In the genomic region with DNA sequence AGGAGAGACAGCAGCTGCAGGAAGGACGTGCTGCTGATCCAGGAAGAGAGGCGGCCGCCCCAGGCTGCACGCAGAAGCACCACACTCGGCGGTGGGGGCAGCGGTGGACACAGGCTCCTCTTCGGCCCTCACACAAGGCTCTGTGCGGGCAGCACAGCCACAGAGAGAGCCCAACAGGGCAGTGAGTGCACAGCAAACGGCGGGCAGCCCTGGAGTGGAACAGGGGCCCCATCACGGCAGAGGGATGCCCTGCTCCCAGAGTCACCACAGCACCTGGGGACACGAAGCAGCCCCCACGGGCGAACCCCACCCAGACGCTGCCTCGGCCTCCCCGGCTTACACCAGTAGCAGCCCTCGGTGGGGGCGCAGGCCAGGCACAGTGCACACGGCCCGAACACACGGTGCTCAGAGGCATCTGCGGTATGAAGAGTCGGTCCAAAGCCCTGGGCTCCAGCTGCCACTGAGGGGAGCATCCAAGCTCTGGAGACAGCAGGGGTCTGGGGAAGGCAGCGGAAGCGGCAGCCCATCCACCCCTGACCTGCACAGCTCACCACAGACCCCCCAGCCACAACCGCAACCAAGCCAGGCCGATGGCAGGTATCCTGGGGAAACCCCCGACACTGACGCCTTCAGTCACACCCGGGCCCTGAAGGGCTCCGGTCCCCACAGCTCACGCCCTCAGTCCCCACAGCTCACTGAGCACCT, we compare ENCODE assay signal across 13 cellular contexts. TPM values are rescaled to one million over a fixed set of nuclear protein-coding genes. Genes with fewer than 3 reads are reported as not detected.
DNase-seq lines count a peak whose midpoint lies in the region; ATAC-seq and TF ChIP-seq lines count a peak whose summit lies in the region.
"Had no signal": no experiment of that assay in that cellular context is flagged by ENCODE, and none has a peak within 500 bp of the region (broad histone marks: within the 10 kb centered on the region; RNA-seq: fewer than 3 reads in every experiment).

No MANE protein-coding gene starts in this region.

- no peak overlapping the region for H3K56ac ChIP-seq in H9 (ENCODE audit: insufficient read length, low read depth, low read length)

- H3K23ac ChIP-seq in H9 (ENCODE audit: insufficient read length, low read depth, low read length): no peak overlapping the region

- peak overlapping the region in 2 of 3 experiments; percentile 75 to 95; a peak in 3 of 7 replicates for H3K27ac Mint-ChIP-seq in H9
- peak overlapping the region; percentile 30 for H3K27ac Mint-ChIP-seq in stimulated activated effector memory CD8-positive, alpha-beta T cell treated with anti-CD3 and anti-CD28 coated beads, Interleukin-12 subunit alpha, Interleukin-12 subunit beta, amount 100 ng/mL, for 72 hours

- no peak overlapping the region for H3K14ac ChIP-seq in H9 (ENCODE audit: insufficient read depth, low read length)

- 93% methylated on average over 20 of the region's 34 CpGs for WGBS in SK-N-SH (ENCODE audit: low lambda C conversion rate)
- no CpG with 5 or more reads among the region's 34 CpGs for WGBS in H9 (ENCODE audit: extremely low coverage, insufficient read length, low lambda C conversion rate)
- WGBS in lower leg skin, 2 donors: 91 to 92% methylated on average over 19 to 32 of the region's 34 CpGs

- no peak overlapping the region for H3T11ph ChIP-seq in H9 (ENCODE audit: low read length)

- no peaks in the 10 kb centered on the region for H3K23me2 ChIP-seq in H9 (ENCODE audit: insufficient read length, low read depth, low read length, poor library complexity, severe bottlenecking)

- no peak overlapping the region for H3K4me3 ChIP-seq in SK-N-SH (ENCODE audit: low read depth in 2 of 2, low read length in 1 of 2)
- no peak overlapping the region for H3K4me3 ChIP-seq in HUES6 (ENCODE audit: low read depth, low read length)
- no peak overlapping the region for H3K4me3 ChIP-seq in lower leg skin (ENCODE audit: low read depth, poor library complexity, severe bottlenecking)

- H3K4ac ChIP-seq in H9 (ENCODE audit: low read depth, low read length): no peak overlapping the region

- no peak overlapping the region for H2AFZ ChIP-seq in SK-N-SH (ENCODE audit: low read depth)
- no peak overlapping the region for H2AFZ ChIP-seq in H9 (ENCODE audit: low read length)

- H3K9ac ChIP-seq in SK-N-SH: no peak overlapping the region
- H3K9ac ChIP-seq in H9 (ENCODE audit: extremely low read depth, insufficient read length, low read length): no peak overlapping the region
- peak overlapping the region; percentile 31 for H3K9ac ChIP-seq in HUES6 (ENCODE audit: low read length)

- TF ChIP-seq CTCF in SK-N-SH (IDR thresholded peaks at IDR 0.05) (no peak), H9 (conservative IDR thresholded peaks at IDR 0.05) (no peak), lower leg skin (IDR thresholded peaks at IDR 0.05) (no peak)

- H3K79me2 ChIP-seq in SK-N-SH (ENCODE audit: insufficient read depth) (no peaks in the 10 kb centered on the region), H9 (ENCODE audit: insufficient read depth, low read length) (no peaks in the 10 kb centered on the region)

- no peak overlapping the region for H3K4me3 Mint-ChIP-seq in H9
- H3K4me3 Mint-ChIP-seq in stimulated activated effector memory CD8-positive, alpha-beta T cell treated with anti-CD3 and anti-CD28 coated beads, Interleukin-12 subunit alpha, Interleukin-12 subunit beta, amount 100 ng/mL, for 72 hours: peak overlapping the region; percentile 13

- H3F3A ChIP-seq in SK-N-SH (replicated peaks; ENCODE audit: insufficient read depth): no peaks in the 10 kb centered on the region

- no peak overlapping the region for H4K5ac ChIP-seq in H9 (ENCODE audit: insufficient read length, low read depth, low read length)

- no peaks in the 10 kb centered on the region for H3K27me3 ChIP-seq in SK-N-SH (ENCODE audit: insufficient read depth)
- H3K27me3 ChIP-seq in H9 (ENCODE audit: insufficient read depth, low read length): no peaks in the 10 kb centered on the region
- no peaks in the 10 kb centered on the region for H3K27me3 ChIP-seq in HUES6 (ENCODE audit: control insufficient read depth, insufficient read depth, low read length)

- no peaks in the 10 kb centered on the region for H3K4me1 Mint-ChIP-seq in H9
- H3K4me1 Mint-ChIP-seq in stimulated activated effector memory CD8-positive, alpha-beta T cell treated with anti-CD3 and anti-CD28 coated beads, Interleukin-12 subunit alpha, Interleukin-12 subunit beta, amount 100 ng/mL, for 72 hours: peaks cover 41% of the 10 kb centered on the region

- DNase-seq in SK-N-SH (peak; percentile 33), H9 (no peak), lower leg skin (ENCODE audit: low spot score in 2 of 2) (no peak), NCI-H1930 (lab: John Stamatoyannopoulos, UW) (no peak)
- DNase-seq in stimulated activated effector memory CD8-positive, alpha-beta T cell treated with anti-CD3 and anti-CD28 coated beads, Interleukin-12 subunit alpha, Interleukin-12 subunit beta, amount 100 ng/mL, for 72 hours (ENCODE audit: low spot score in 2 of 2): peak in 1 of 2 donors; percentile 57
- DNase-seq: amygdala; DMS79; KBM-7; stimulated activated naive CD4-positive, alpha-beta T cell had no signal

- H3K4me1 ChIP-seq in SK-N-SH (ENCODE audit: control insufficient read depth in 1 of 2, insufficient read depth in 2 of 2, low read depth in 1 of 2, low read length in 1 of 2) (peaks cover 0 to 8% of the 10 kb centered on the region in 2 experiments; a peak in 1 of 4 replicates), H9 (ENCODE audit: insufficient read depth, low read length) (no peaks in the 10 kb centered on the region), HUES6 (ENCODE audit: control insufficient read depth, insufficient read depth, low read length) (no peaks in the 10 kb centered on the region)

- H3K9me2 ChIP-seq in SK-N-SH: no peaks in the 10 kb centered on the region

- no peak overlapping the region for H3K27ac ChIP-seq in SK-N-SH (ENCODE audit: low read depth in 2 of 2, low read length in 1 of 2)
- no peak overlapping the region for H3K27ac ChIP-seq in H9 (ENCODE audit: insufficient read length, low read depth, low read length)
- no peak overlapping the region for H3K27ac ChIP-seq in HUES6 (ENCODE audit: low read depth, low read length)
- H3K27ac ChIP-seq: 22Rv1 had no signal

- H3K9me3 Mint-ChIP-seq in H9: no peaks in the 10 kb centered on the region
- H3K9me3 Mint-ChIP-seq in stimulated activated effector memory CD8-positive, alpha-beta T cell treated with anti-CD3 and anti-CD28 coated beads, Interleukin-12 subunit alpha, Interleukin-12 subunit beta, amount 100 ng/mL, for 72 hours: no peaks in the 10 kb centered on the region

- H4K20me1 ChIP-seq in SK-N-SH (ENCODE audit: insufficient read depth) (no peaks in the 10 kb centered on the region), H9 (ENCODE audit: control insufficient read depth, insufficient read depth, insufficient read length) (no peaks in the 10 kb centered on the region)

- H2AK5ac ChIP-seq in H9 (ENCODE audit: insufficient read length, low read length): no peak overlapping the region

- TF ChIP-seq EP300 in SK-N-SH (IDR thresholded peaks at IDR 0.05; ENCODE audit: borderline replicate concordance in 1 of 2, low read depth in 1 of 2, low read length in 1 of 2): no peak

- H3K27me3 Mint-ChIP-seq in H9 (ENCODE audit: low read depth): no peaks in the 10 kb centered on the region

- H4K8ac ChIP-seq in H9 (replicated peaks; ENCODE audit: insufficient read length, low read depth, low read length): no peak overlapping the region

- H3K79me1 ChIP-seq in H9 (ENCODE audit: insufficient read depth, low read depth, low read length, poor library complexity, severe bottlenecking): no peaks in the 10 kb centered on the region

- H3K36me3 ChIP-seq in SK-N-SH (replicated peaks in 1 of 2; ENCODE audit: control insufficient read depth in 1 of 2, insufficient read depth in 2 of 2, low read length in 1 of 2) (peaks cover 0 to 16% of the 10 kb centered on the region in 2 experiments), HUES6 (ENCODE audit: control insufficient read depth, insufficient read depth, low read length) (peaks cover 71% of the 10 kb centered on the region)

- POLR2A ChIA-PET in SK-N-SH (lab: Yijun Ruan, JAX): interaction anchor here (0.6 kb wide), 1 partner anchor 18 kb away, joined by 3 read pairs; no protein-coding TSS in a partner anchor

- no peak for TF ChIP-seq POLR2A in lower leg skin (IDR thresholded peaks at IDR 0.05)

- ATAC-seq in SK-N-SH treated with all-trans-retinoic acid at 6 μM for 48 hours (no peak), GM18519 (IDR thresholded peaks at IDR 0.05; ENCODE audit: low FRiP score, unreplicated experiment) (no peak)
- peak; percentile 64 for ATAC-seq in stimulated activated effector memory CD8-positive, alpha-beta T cell treated with anti-CD3 and anti-CD28 coated beads, Interleukin-12 subunit alpha, Interleukin-12 subunit beta, amount 100 ng/mL, for 72 hours

- H2BK20ac ChIP-seq in H9 (ENCODE audit: low read depth, low read length, poor library complexity, severe bottlenecking): no peak overlapping the region

- no peak overlapping the region for H2BK5ac ChIP-seq in H9 (ENCODE audit: insufficient read length, low read length)

- H2BK120ac ChIP-seq in H9 (ENCODE audit: low read depth, low read length, poor library complexity, severe bottlenecking): no peak overlapping the region

- CTCF ChIA-PET in SK-N-SH (lab: Yijun Ruan, JAX): interaction anchor here (1.7 to 4.0 kb wide), 2 partner anchors 11 to 89 kb away, joined by 7 to 19 read pairs; no protein-coding TSS in a partner anchor

- no peak for TF ChIP-seq RAD21 in SK-N-SH (IDR thresholded peaks at IDR 0.05; ENCODE audit: low read length)

- no peak overlapping the region for H3K4me2 ChIP-seq in SK-N-SH
- no peak overlapping the region for H3K4me2 ChIP-seq in H9 (ENCODE audit: insufficient read depth, insufficient read length, low read length)

- peaks cover 8 to 47% (median 23%) of the 10 kb centered on the region in 3 experiments; a peak in 6 of 7 replicates for H3K36me3 Mint-ChIP-seq in H9 (ENCODE audit: insufficient read depth in 1 of 3, low read depth in 3 of 3)
- peaks cover 48% of the 10 kb centered on the region for H3K36me3 Mint-ChIP-seq in stimulated activated effector memory CD8-positive, alpha-beta T cell treated with anti-CD3 and anti-CD28 coated beads, Interleukin-12 subunit alpha, Interleukin-12 subunit beta, amount 100 ng/mL, for 72 hours

- no peak overlapping the region for H2BK15ac ChIP-seq in H9 (ENCODE audit: low read depth, low read length)

- H4K91ac ChIP-seq in H9 (ENCODE audit: insufficient read length, low read depth, low read length): no peak overlapping the region

- H3K9me3 ChIP-seq in SK-N-SH (no peaks in the 10 kb centered on the region), H9 (ENCODE audit: control insufficient read depth, low read depth, low read length) (no peaks in the 10 kb centered on the region), HUES6 (ENCODE audit: control insufficient read depth, insufficient read depth, low read depth, low read length) (no peaks in the 10 kb centered on the region)

- H2BK12ac ChIP-seq in H9 (ENCODE audit: insufficient read length, low read depth, low read length): no peak overlapping the region

- intact Hi-C loops in lower leg skin (cut with DNase I; ENCODE audit: low total_unique reads): no loop called here

- H3K18ac ChIP-seq in H9 (ENCODE audit: insufficient read length, low read depth, low read length): no peak overlapping the region

RNA-seq across cellular contexts. Expression of a gene that starts 16.8 kb away (rescaled TPM):
- 79.5 and 98.1 TPM in 2 replicates for polyA plus RNA-seq in SK-N-SH (2012; rRNA removed)
- polyA plus RNA-seq in SK-N-SH (2012; cell fraction: cytosol; rRNA removed): 69.1 and 83.0 TPM in 2 replicates
- 53.9 and 64.3 TPM in 2 replicates for polyA plus RNA-seq in SK-N-SH (2012; cell fraction: nucleus; rRNA removed)
- 80.3 and 84.7 TPM in 2 replicates for total RNA-seq in H9 (2021)
- total RNA-seq in lower leg skin: 10 to 100 TPM; 33.2 to 43.1 (median 35.8) TPM

RNA-seq across cellular contexts. Expression of a gene that starts 16.8 kb away (rescaled TPM):
- 30.7 and 34.8 TPM in 2 replicates for polyA plus RNA-seq in SK-N-SH (2012; rRNA removed)
- 36.0 and 37.6 TPM in 2 replicates for polyA plus RNA-seq in SK-N-SH (2012; cell fraction: cytosol; rRNA removed)
- 13.9 and 18.7 TPM in 2 replicates for polyA plus RNA-seq in SK-N-SH (2012; cell fraction: nucleus; rRNA removed)
- total RNA-seq in H9 (2021) (57.2 and 59.0 TPM in 2 replicates), lower leg skin (10 to 100 TPM; 17.6 to 26.1 (median 23.9) TPM)

RNA-seq across cellular contexts. Expression of a gene that starts 26.1 kb away (rescaled TPM):
- polyA plus RNA-seq in SK-N-SH (2012; rRNA removed): 28.7 and 46.2 TPM in 2 replicates
- 20.4 and 23.6 TPM in 2 replicates for polyA plus RNA-seq in SK-N-SH (2012; cell fraction: cytosol; rRNA removed)
- polyA plus RNA-seq in SK-N-SH (2012; cell fraction: nucleus; rRNA removed): 29.9 and 64.7 TPM in 2 replicates
- 37.4 and 39.0 TPM in 2 replicates for total RNA-seq in H9 (2021)
- 10 to 100 TPM; 37.7 to 77.8 (median 59.4) TPM for total RNA-seq in lower leg skin

RNA-seq across cellular contexts. Expression of a gene that starts 55.4 kb away (rescaled TPM):
- 20.6 and 21.1 TPM in 2 replicates for polyA plus RNA-seq in SK-N-SH (2012; rRNA removed)
- polyA plus RNA-seq in SK-N-SH (2012; cell fraction: cytosol; rRNA removed): 13.3 and 15.9 TPM in 2 replicates
- 25.3 and 31.1 TPM in 2 replicates for polyA plus RNA-seq in SK-N-SH (2012; cell fraction: nucleus; rRNA removed)
- total RNA-seq in H9 (2021): 40.6 and 45.6 TPM in 2 replicates
- total RNA-seq in lower leg skin: 10 to 100 TPM; 13.3 to 35.7 (median 22.1) TPM
